In the genomic region with DNA sequence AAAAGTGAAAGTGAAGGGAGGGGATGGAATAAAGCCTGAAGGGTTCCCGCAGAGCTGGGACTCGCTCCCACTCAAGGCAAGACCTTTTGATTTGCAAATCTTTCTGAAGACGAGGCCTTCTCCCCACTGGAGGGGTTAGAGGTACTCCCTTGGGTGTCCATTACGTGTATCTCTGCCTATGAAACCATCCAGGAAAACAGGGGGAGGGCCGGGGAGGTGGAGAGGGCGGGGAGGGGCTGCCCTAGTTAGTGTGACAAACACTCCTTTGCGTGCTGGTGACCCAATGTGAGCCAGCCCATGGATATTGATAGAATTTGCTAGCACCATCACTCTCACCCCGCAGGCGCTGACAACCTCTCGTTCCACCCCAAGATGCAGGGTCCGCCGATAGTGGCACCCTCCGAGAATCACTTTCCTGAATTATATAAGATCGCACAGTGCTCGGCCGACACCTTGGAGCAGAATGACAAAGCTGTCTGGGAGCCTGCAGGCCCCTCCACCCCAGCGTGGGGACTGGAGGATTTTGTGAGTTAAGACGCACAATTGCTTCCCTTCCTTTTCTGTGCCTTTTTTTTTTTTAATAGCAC, we compare ENCODE assay signal across 9 cellular contexts.
DNase-seq lines count a peak whose midpoint lies in the region; ATAC-seq and TF ChIP-seq lines count a peak whose summit lies in the region.
"Had no signal": no experiment of that assay in that cellular context is flagged by ENCODE, and none has a peak within 500 bp of the region (broad histone marks: within the 10 kb centered on the region; RNA-seq: fewer than 3 reads in every experiment).

No MANE protein-coding gene starts in this region.

- H3K27ac ChIP-seq in tibial nerve, result peak overlapping the region in 2 of 4 donors; percentile 36 to 62

- TF ChIP-seq EP300 in tibial nerve (IDR thresholded peaks at IDR 0.05), result no peak

- H3K27ac Mint-ChIP-seq in activated CD4-positive, alpha-beta T cell treated with anti-CD3 and anti-CD28 coated beads, Interleukin-2, amount 10 ng/mL, durations not matched to agents 7 days and 5 days, result peak overlapping the region; percentile 89
- no peak overlapping the region for H3K27ac Mint-ChIP-seq in mesothelial cell of epicardium

- POLR2A ChIA-PET in activated CD4-positive, alpha-beta T cell treated with anti-CD3 and anti-CD28 coated beads, Interleukin-2, amount 10 ng/mL, durations not matched to agents 7 days and 5 days (lab: Charles Lee), result no interaction called here

- H3K9me3 Mint-ChIP-seq in activated CD4-positive, alpha-beta T cell treated with anti-CD3 and anti-CD28 coated beads, Interleukin-2, amount 10 ng/mL, durations not matched to agents 7 days and 5 days, result no peaks in the 10 kb centered on the region
- no peaks in the 10 kb centered on the region for H3K9me3 Mint-ChIP-seq in mesothelial cell of epicardium

- no peaks in the 10 kb centered on the region for H3K36me3 Mint-ChIP-seq in activated CD4-positive, alpha-beta T cell treated with anti-CD3 and anti-CD28 coated beads, Interleukin-2, amount 10 ng/mL, durations not matched to agents 7 days and 5 days (ENCODE audit: low read depth)
- H3K36me3 Mint-ChIP-seq in mesothelial cell of epicardium, result no peaks in the 10 kb centered on the region

- TF ChIP-seq CTCF in astrocyte of the spinal cord (IDR thresholded peaks at IDR 0.05; ENCODE audit: low read depth, low read length), result no peak
- no peak for TF ChIP-seq CTCF in mesothelial cell of epicardium (IDR thresholded peaks at IDR 0.05; ENCODE audit: unreplicated experiment)
- no peak for TF ChIP-seq CTCF in tibial nerve (IDR thresholded peaks at IDR 0.05)

- TF ChIP-seq POLR2A in tibial nerve (IDR thresholded peaks at IDR 0.05), result no peak

- CTCF ChIA-PET in activated CD4-positive, alpha-beta T cell treated with anti-CD3 and anti-CD28 coated beads, Interleukin-2, amount 10 ng/mL, durations not matched to agents 7 days and 5 days (lab: Charles Lee), result no interaction called here

- H3K4me1 ChIP-seq in tibial nerve, result peaks cover 0 to 26% (median 0%) of the 10 kb centered on the region in 4 donors

- in situ Hi-C loops in astrocyte of the spinal cord (cut with HindIII; ENCODE audit: low sequenced_read_pairs), result no loop called here

- H3K4me3 ChIP-seq in astrocyte of the spinal cord (ENCODE audit: low read depth, low read length) (peak overlapping the region; percentile 24), tibial nerve (peak overlapping the region in 3 of 4 donors; percentile 25 to 43 (median 29))

- ATAC-seq in HG03175 (IDR thresholded peaks at IDR 0.05; ENCODE audit: unreplicated experiment) (no peak), GM19397 (IDR thresholded peaks at IDR 0.05; ENCODE audit: unreplicated experiment) (no peak)

- H3K9me3 ChIP-seq in tibial nerve, result no peaks in the 10 kb centered on the region

- no peaks in the 10 kb centered on the region for H3K27me3 ChIP-seq in tibial nerve

- WGBS in tibial nerve, 2 donors, result 65 to 69% methylated on average over 18 of the region's 18 CpGs

- peaks cover 12% of the 10 kb centered on the region for H3K4me1 Mint-ChIP-seq in activated CD4-positive, alpha-beta T cell treated with anti-CD3 and anti-CD28 coated beads, Interleukin-2, amount 10 ng/mL, durations not matched to agents 7 days and 5 days
- peaks cover 39% of the 10 kb centered on the region for H3K4me1 Mint-ChIP-seq in mesothelial cell of epicardium

- peak; percentile 12 for DNase-seq in activated CD4-positive, alpha-beta T cell treated with anti-CD3 and anti-CD28 coated beads, Interleukin-2, amount 10 ng/mL, durations not matched to agents 7 days and 5 days
- DNase-seq in activated CD4-positive, alpha-beta T cell treated with anti-CD3 and anti-CD28 coated beads, Interleukin-2, amount 50 U/mL, for 1 hour, result no peak
- DNase-seq in astrocyte of the spinal cord (ENCODE audit: low read depth, low spot score) (no peak), mesothelial cell of epicardium (ENCODE audit: low spot score in 2 of 2, unreplicated experiment in 2 of 2) (no peak), tibial nerve (ENCODE audit: low spot score in 2 of 2) (no peak), MV-4-11 (lab: John Stamatoyannopoulos, UW) (no peak)
- DNase-seq: NCI-H146 had no signal

- peak overlapping the region; percentile 67 for H3K4me3 Mint-ChIP-seq in activated CD4-positive, alpha-beta T cell treated with anti-CD3 and anti-CD28 coated beads, Interleukin-2, amount 10 ng/mL, durations not matched to agents 7 days and 5 days
- peak overlapping the region; percentile 18 for H3K4me3 Mint-ChIP-seq in mesothelial cell of epicardium

- H3K27me3 Mint-ChIP-seq in activated CD4-positive, alpha-beta T cell treated with anti-CD3 and anti-CD28 coated beads, Interleukin-2, amount 10 ng/mL, durations not matched to agents 7 days and 5 days, result no peaks in the 10 kb centered on the region
- H3K27me3 Mint-ChIP-seq in mesothelial cell of epicardium (ENCODE audit: low read depth), result peaks cover 67% of the 10 kb centered on the region

- H3K36me3 ChIP-seq in tibial nerve, result no peaks in the 10 kb centered on the region
